In genomic region chr3:4977889-4978258, GRCh38 we compare ENCODE assay signal across 8 cellular contexts. TPM values are rescaled to one million over a fixed set of nuclear protein-coding genes. Genes with fewer than 3 reads are reported as not detected.
A peak's percentile ranks its signal among the peaks of the same experiment; 100 is the strongest.
DNase-seq lines count a peak whose midpoint lies in the region; ATAC-seq, FAIRE-seq and TF ChIP-seq lines count a peak whose summit lies in the region.

No MANE protein-coding gene starts in this region.

- peaks cover 18% of the 10 kb centered on the region for H3K36me3 ChIP-seq in skeletal muscle satellite cell (ENCODE audit: insufficient read depth, low read length)

- H3K27me3 Mint-ChIP-seq in activated CD8-positive, alpha-beta T cell treated with anti-CD3 and anti-CD28 coated beads for 36 hours = no peaks in the 10 kb centered on the region

- H3K27me3 ChIP-seq in AG04450 (ENCODE audit: control insufficient read depth, insufficient read depth, low read length) = no peaks in the 10 kb centered on the region
- H3K27me3 ChIP-seq in foreskin keratinocyte = no peaks in the 10 kb centered on the region
- no peaks in the 10 kb centered on the region for H3K27me3 ChIP-seq in skeletal muscle satellite cell (ENCODE audit: control insufficient read depth, insufficient read depth, low read length)

- peak overlapping the region; percentile 95 for H3K4me2 ChIP-seq in skeletal muscle satellite cell (ENCODE audit: low read length)

- CTCF ChIA-PET in AG04450 (lab: Charles Lee) = interaction anchor here (1.7 to 6.0 kb wide), 2 partner anchors 34 to 264 kb away, joined by 4 to 129 read pairs; no protein-coding TSS in a partner anchor
- CTCF ChIA-PET in activated CD8-positive, alpha-beta T cell treated with anti-CD3 and anti-CD28 coated beads for 36 hours (lab: Charles Lee) = interaction anchor here (1.7 to 12.3 kb wide), 9 partner anchors 45 to 267 kb away, joined by 4 to 148 read pairs (median 26); partner anchors contain the start of gene ARL8B

- H3K36me3 Mint-ChIP-seq in activated CD8-positive, alpha-beta T cell treated with anti-CD3 and anti-CD28 coated beads for 36 hours (ENCODE audit: low read depth) = peaks cover 38% of the 10 kb centered on the region

- peak overlapping the region; percentile 96 for H3K27ac Mint-ChIP-seq in activated CD8-positive, alpha-beta T cell treated with anti-CD3 and anti-CD28 coated beads for 36 hours

- POLR2A ChIA-PET in AG04450 (lab: Yijun Ruan, JAX) = interaction anchor here (0.9 to 1.5 kb wide), 2 partner anchors 9 to 485 kb away, joined by 3 to 4 read pairs; partner anchors contain the start of gene ITPR1
- POLR2A ChIA-PET in activated CD8-positive, alpha-beta T cell treated with anti-CD3 and anti-CD28 coated beads for 36 hours (lab: Charles Lee) = interaction anchor here (0.6 to 13.9 kb wide), 31 partner anchors 9 to 268 kb away, joined by 3 to 434 read pairs (median 4); no protein-coding TSS in a partner anchor

- ATAC-seq in HG02759 (IDR thresholded peaks at IDR 0.05; ENCODE audit: unreplicated experiment) = peak; percentile 0
- ATAC-seq in activated CD8-positive, alpha-beta T cell treated with anti-CD3 and anti-CD28 coated beads for 36 hours = no peak
- ATAC-seq in foreskin keratinocyte = no peak

- DNase-seq in AG04450 (ENCODE audit: low read depth, low spot score) (no peak), foreskin keratinocyte (peak in 1 of 2 donors; percentile 48), dedifferentiated amniotic fluid mesenchymal stem cell (ENCODE audit: extremely low spot score) (no peak), NCI-H2107 (lab: John Stamatoyannopoulos, UW) (no peak), HTR-8/SVneo (ENCODE audit: insufficient read length, low spot score) (no peak)
- DNase-seq in activated CD8-positive, alpha-beta T cell treated with anti-CD3 and anti-CD28 coated beads for 36 hours = peak; percentile 67

- no peaks in the 10 kb centered on the region for H3K9me3 Mint-ChIP-seq in activated CD8-positive, alpha-beta T cell treated with anti-CD3 and anti-CD28 coated beads for 36 hours

- FAIRE-seq in HTR-8/SVneo (lab: Jason Lieb, UNC) = no peak

- H3K9me3 ChIP-seq in AG04450 (ENCODE audit: control insufficient read depth, insufficient read depth, low read length) (no peaks in the 10 kb centered on the region), skeletal muscle satellite cell (replicated peaks; ENCODE audit: low read length) (no peaks in the 10 kb centered on the region)

- peak overlapping the region; percentile 92 for H3K4me3 Mint-ChIP-seq in activated CD8-positive, alpha-beta T cell treated with anti-CD3 and anti-CD28 coated beads for 36 hours

- TF ChIP-seq CTCF in AG04450 (IDR thresholded peaks at IDR 0.05; ENCODE audit: low read depth, low read length) (no peak), foreskin keratinocyte (conservative IDR thresholded peaks at IDR 0.05) (peak; percentile 3)
- TF ChIP-seq CTCF in activated CD8-positive, alpha-beta T cell treated with anti-CD3 and anti-CD28 coated beads for 36 hours (IDR thresholded peaks at IDR 0.05) = no peak

- intact Hi-C loops in activated CD8-positive, alpha-beta T cell treated with anti-CD3 and anti-CD28 coated beads for 36 hours (cut with micrococcal nuclease) = loop anchor here (1.0 to 5.0 kb wide), 6 partner anchors 51 to 257 kb away; no protein-coding TSS in a partner anchor

- peaks cover 7% of the 10 kb centered on the region for H3K4me1 ChIP-seq in foreskin keratinocyte
- H3K4me1 ChIP-seq in skeletal muscle satellite cell (ENCODE audit: control insufficient read depth, insufficient read depth, low read length) = peaks cover 37% of the 10 kb centered on the region

- H3K27ac ChIP-seq in AG04450 (ENCODE audit: low read depth, low read length) (peak overlapping the region; percentile 93), foreskin keratinocyte (peak overlapping the region; percentile 99)

- H3K4me3 ChIP-seq in AG04450 (ENCODE audit: low read depth, low read length) (peak overlapping the region; percentile 92), skeletal muscle satellite cell (ENCODE audit: low read length) (peak overlapping the region; percentile 77)

- peaks cover 32% of the 10 kb centered on the region for H3K4me1 Mint-ChIP-seq in activated CD8-positive, alpha-beta T cell treated with anti-CD3 and anti-CD28 coated beads for 36 hours (ENCODE audit: low read depth)

- H3K9ac ChIP-seq in skeletal muscle satellite cell (ENCODE audit: low read depth, low read length) = peak overlapping the region; percentile 94

RNA-seq across cellular contexts. Expression of gene BHLHE40, which starts 1.4 kb away (rescaled TPM):
- polyA plus RNA-seq in AG04450 (2011; rRNA removed) (7.6 and 12.2 TPM in 2 replicates), foreskin keratinocyte (44.6 and 47.5 TPM in 2 replicates)
- 16.1 and 29.2 TPM in 2 replicates for polyA minus RNA-seq in AG04450 (2011; rRNA and poly(A)+ RNA removed)
- 100 to 1,000 TPM; 456 to 470 TPM for total RNA-seq in activated CD8-positive, alpha-beta T cell treated with anti-CD3 and anti-CD28 coated beads for 36 hours
- total RNA-seq in foreskin keratinocyte = 78.2 and 96.0 TPM in 2 replicates
- total RNA-seq in skeletal muscle satellite cell (2012; rRNA removed) = 38.8 and 45.0 TPM in 2 replicates
